ENCODE assay signal across 2 cellular contexts in the genomic region with DNA sequence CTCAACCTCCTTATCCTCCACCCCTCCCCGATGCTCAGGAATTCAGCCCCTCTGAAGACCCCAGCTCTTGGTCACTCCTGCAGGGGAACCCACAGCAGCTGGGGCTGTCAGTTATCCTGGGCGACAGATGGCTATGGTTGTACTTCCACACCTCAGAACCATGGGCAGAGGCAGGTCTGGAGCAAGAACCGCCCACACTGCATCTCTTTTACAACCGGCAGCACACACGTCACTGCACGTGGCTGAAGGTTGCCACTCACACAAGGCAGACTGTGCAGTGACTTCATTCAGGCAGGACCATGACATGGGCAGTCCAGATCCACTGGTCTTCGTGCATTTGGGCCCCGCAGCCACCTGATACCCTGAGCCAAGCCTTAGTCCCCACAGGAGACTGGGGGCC.
TF ChIP-seq lines count a peak whose summit lies in the region.

No MANE protein-coding gene starts in this region.

TF ChIP-seq in SK-N-SH, 30 proteins besides CTCF, POLR2A, EP300 and RAD21:
- TF ChIP-seq, protein P1, sequence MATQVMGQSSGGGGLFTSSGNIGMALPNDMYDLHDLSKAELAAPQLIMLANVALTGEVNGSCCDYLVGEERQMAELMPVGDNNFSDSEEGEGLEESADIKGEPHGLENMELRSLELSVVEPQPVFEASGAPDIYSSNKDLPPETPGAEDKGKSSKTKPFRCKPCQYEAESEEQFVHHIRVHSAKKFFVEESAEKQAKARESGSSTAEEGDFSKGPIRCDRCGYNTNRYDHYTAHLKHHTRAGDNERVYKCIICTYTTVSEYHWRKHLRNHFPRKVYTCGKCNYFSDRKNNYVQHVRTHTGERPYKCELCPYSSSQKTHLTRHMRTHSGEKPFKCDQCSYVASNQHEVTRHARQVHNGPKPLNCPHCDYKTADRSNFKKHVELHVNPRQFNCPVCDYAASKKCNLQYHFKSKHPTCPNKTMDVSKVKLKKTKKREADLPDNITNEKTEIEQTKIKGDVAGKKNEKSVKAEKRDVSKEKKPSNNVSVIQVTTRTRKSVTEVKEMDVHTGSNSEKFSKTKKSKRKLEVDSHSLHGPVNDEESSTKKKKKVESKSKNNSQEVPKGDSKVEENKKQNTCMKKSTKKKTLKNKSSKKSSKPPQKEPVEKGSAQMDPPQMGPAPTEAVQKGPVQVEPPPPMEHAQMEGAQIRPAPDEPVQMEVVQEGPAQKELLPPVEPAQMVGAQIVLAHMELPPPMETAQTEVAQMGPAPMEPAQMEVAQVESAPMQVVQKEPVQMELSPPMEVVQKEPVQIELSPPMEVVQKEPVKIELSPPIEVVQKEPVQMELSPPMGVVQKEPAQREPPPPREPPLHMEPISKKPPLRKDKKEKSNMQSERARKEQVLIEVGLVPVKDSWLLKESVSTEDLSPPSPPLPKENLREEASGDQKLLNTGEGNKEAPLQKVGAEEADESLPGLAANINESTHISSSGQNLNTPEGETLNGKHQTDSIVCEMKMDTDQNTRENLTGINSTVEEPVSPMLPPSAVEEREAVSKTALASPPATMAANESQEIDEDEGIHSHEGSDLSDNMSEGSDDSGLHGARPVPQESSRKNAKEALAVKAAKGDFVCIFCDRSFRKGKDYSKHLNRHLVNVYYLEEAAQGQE (IDR thresholded peaks at IDR 0.05; ENCODE audit: low read depth, low read length), result peak; percentile 65; the same call in 1 of the 2 replicates
- TF ChIP-seq IRF3 (IDR thresholded peaks at IDR 0.05; ENCODE audit: low read depth, low read length), result no peak

TF ChIP-seq in SK-N-SH treated with all-trans-retinoic acid at 6 μM for 48 hours, 23 proteins besides CTCF, POLR2A, EP300 and RAD21:
- TF ChIP-seq, protein P2, sequence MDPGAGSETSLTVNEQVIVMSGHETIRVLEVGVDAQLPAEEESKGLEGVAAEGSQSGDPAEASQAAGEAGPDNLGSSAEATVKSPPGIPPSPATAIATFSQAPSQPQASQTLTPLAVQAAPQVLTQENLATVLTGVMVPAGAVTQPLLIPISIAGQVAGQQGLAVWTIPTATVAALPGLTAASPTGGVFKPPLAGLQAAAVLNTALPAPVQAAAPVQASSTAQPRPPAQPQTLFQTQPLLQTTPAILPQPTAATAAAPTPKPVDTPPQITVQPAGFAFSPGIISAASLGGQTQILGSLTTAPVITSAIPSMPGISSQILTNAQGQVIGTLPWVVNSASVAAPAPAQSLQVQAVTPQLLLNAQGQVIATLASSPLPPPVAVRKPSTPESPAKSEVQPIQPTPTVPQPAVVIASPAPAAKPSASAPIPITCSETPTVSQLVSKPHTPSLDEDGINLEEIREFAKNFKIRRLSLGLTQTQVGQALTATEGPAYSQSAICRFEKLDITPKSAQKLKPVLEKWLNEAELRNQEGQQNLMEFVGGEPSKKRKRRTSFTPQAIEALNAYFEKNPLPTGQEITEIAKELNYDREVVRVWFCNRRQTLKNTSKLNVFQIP (CRISPR knock-in tag; IDR thresholded peaks at IDR 0.05; ENCODE audit: borderline replicate concordance, low read depth), result no peak
- TF ChIP-seq TCF4 (CRISPR knock-in tag; IDR thresholded peaks at IDR 0.05; ENCODE audit: borderline replicate concordance), result no peak
- TF ChIP-seq ZFP3 (CRISPR knock-in tag; IDR thresholded peaks at IDR 0.05), result no peak
- no peak for TF ChIP-seq PPARA (CRISPR knock-in tag; IDR thresholded peaks at IDR 0.05; ENCODE audit: borderline replicate concordance)
- no peak for TF ChIP-seq RARB (CRISPR knock-in tag; IDR thresholded peaks at IDR 0.05)
- no peak for TF ChIP-seq ZNF70 (CRISPR knock-in tag; IDR thresholded peaks at IDR 0.05)
